Comparison of ENCODE assay signal across 8 cellular contexts in the genomic region with DNA sequence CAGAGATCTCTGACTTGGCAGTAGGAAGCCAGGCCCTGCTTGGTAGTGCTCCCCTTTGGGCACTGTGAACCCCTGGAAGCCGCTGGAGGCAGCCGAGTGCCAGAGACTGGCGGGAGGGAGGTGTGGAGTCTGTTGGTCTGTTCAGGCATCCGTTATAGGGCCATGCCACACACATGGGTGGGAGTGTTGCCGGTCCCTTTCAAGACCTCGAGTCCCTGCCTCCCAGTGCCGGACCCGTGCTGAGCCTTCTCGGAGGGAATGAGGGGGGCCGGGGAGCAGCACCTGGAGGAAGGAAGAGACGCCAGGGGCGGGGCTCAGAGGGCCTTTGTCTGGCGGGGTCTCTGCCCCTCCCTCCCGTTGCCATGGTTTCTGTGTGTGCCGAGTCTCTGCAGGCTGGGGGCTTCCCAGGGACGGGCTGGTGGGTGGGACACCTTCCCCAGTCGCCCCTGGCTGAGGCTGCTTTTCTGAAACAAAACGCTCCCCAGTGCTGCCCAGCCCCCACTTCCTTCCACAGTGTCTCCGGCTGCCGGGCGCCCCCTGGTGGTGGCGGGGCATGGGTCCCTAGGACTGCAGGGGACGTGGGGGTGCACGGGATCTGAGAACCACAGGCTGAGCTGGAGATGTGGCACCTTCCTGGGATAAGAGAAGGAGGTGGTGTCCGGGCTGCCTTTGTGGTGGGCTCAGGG. TPM values are rescaled to one million over a fixed set of nuclear protein-coding genes. Genes with fewer than 3 reads are reported as not detected.
DNase-seq lines count a peak whose midpoint lies in the region; ATAC-seq and TF ChIP-seq lines count a peak whose summit lies in the region.

No MANE protein-coding gene starts in this region.

- peak overlapping the region; percentile 91 for H3K27ac Mint-ChIP-seq in activated CD8-positive, alpha-beta memory T cell treated with anti-CD3 and anti-CD28 coated beads, Interleukin-2, amount 10 ng/mL, durations not matched to agents 7 days and 5 days
- peak overlapping the region; percentile 92 for H3K27ac Mint-ChIP-seq in mesothelial cell of epicardium

- peaks cover 25% of the 10 kb centered on the region for H3K36me3 Mint-ChIP-seq in activated CD8-positive, alpha-beta memory T cell treated with anti-CD3 and anti-CD28 coated beads, Interleukin-2, amount 10 ng/mL, durations not matched to agents 7 days and 5 days
- peaks cover 2% of the 10 kb centered on the region for H3K36me3 Mint-ChIP-seq in mesothelial cell of epicardium

- H3K9me3 ChIP-seq in endocrine pancreas (ENCODE audit: control insufficient read depth, low read length) = no peaks in the 10 kb centered on the region

- ATAC-seq in GM18907 (IDR thresholded peaks at IDR 0.05; ENCODE audit: unreplicated experiment) (peak; percentile 68), HG03280 (IDR thresholded peaks at IDR 0.05; ENCODE audit: unreplicated experiment) (peak; percentile 63)
- peak; percentile 80 for ATAC-seq in activated CD8-positive, alpha-beta memory T cell treated with anti-CD3 and anti-CD28 coated beads, Interleukin-2, amount 10 ng/mL, durations not matched to agents 7 days and 5 days

- H3K27me3 Mint-ChIP-seq in activated CD8-positive, alpha-beta memory T cell treated with anti-CD3 and anti-CD28 coated beads, Interleukin-2, amount 10 ng/mL, durations not matched to agents 7 days and 5 days = no peaks in the 10 kb centered on the region
- no peaks in the 10 kb centered on the region for H3K27me3 Mint-ChIP-seq in mesothelial cell of epicardium (ENCODE audit: low read depth)

- peak overlapping the region; percentile 68 for H3K4me3 Mint-ChIP-seq in activated CD8-positive, alpha-beta memory T cell treated with anti-CD3 and anti-CD28 coated beads, Interleukin-2, amount 10 ng/mL, durations not matched to agents 7 days and 5 days
- peak overlapping the region; percentile 67 for H3K4me3 Mint-ChIP-seq in mesothelial cell of epicardium

- H3K36me3 ChIP-seq in endocrine pancreas (ENCODE audit: control insufficient read depth, insufficient read depth, low read length) = no peaks in the 10 kb centered on the region

- H3K9me3 Mint-ChIP-seq in activated CD8-positive, alpha-beta memory T cell treated with anti-CD3 and anti-CD28 coated beads, Interleukin-2, amount 10 ng/mL, durations not matched to agents 7 days and 5 days (ENCODE audit: low read depth) = no peaks in the 10 kb centered on the region
- H3K9me3 Mint-ChIP-seq in mesothelial cell of epicardium = no peaks in the 10 kb centered on the region

- H3K4me1 Mint-ChIP-seq in activated CD8-positive, alpha-beta memory T cell treated with anti-CD3 and anti-CD28 coated beads, Interleukin-2, amount 10 ng/mL, durations not matched to agents 7 days and 5 days = peaks cover 76% of the 10 kb centered on the region
- H3K4me1 Mint-ChIP-seq in mesothelial cell of epicardium = peaks cover 32% of the 10 kb centered on the region

- H3K4me1 ChIP-seq in endocrine pancreas (ENCODE audit: control insufficient read depth, insufficient read depth, low read length) = no peaks in the 10 kb centered on the region

- DNase-seq in AG10803 (ENCODE audit: low read depth) (peak; percentile 80), NK-92 (lab: John Stamatoyannopoulos, UW; ENCODE audit: unreplicated experiment) (peak; percentile 68), mesothelial cell of epicardium (ENCODE audit: low spot score in 2 of 2, unreplicated experiment in 2 of 2) (peak; percentile 95 to 98)
- peak; percentile 96 for DNase-seq in activated CD8-positive, alpha-beta memory T cell treated with anti-CD3 and anti-CD28 coated beads, Interleukin-2, amount 10 ng/mL, durations not matched to agents 7 days and 5 days
- DNase-seq in stimulated activated CD8-positive, alpha-beta memory T cell treated with anti-CD3 and anti-CD28 coated beads, Interleukin-15, amount 100 ng/mL, for 24 hours (ENCODE audit: low read depth) = peak; percentile 96

- peak overlapping the region; percentile 54 for H3K9ac ChIP-seq in endocrine pancreas (ENCODE audit: control insufficient read depth, insufficient read depth, low read length)

- H3K4me3 ChIP-seq in AG10803 (ENCODE audit: low read length) = peak overlapping the region; percentile 50
- H3K4me3 ChIP-seq in endocrine pancreas (ENCODE audit: control insufficient read depth, insufficient read depth, low read length) = no peak overlapping the region

- CTCF ChIA-PET in activated CD8-positive, alpha-beta memory T cell treated with anti-CD3 and anti-CD28 coated beads, Interleukin-2, amount 10 ng/mL, durations not matched to agents 7 days and 5 days (lab: Charles Lee) = interaction anchor here (0.6 to 11.4 kb wide), 32 partner anchors 10 to 444 kb away, joined by 3 to 231 read pairs (median 6); a partner anchor contains a TSS

- peak; percentile 86 for TF ChIP-seq CTCF in AG10803 (conservative IDR thresholded peaks at IDR 0.05; ENCODE audit: low read length)
- TF ChIP-seq CTCF in mesothelial cell of epicardium (IDR thresholded peaks at IDR 0.05; ENCODE audit: unreplicated experiment) = peak; percentile 99

- no peaks in the 10 kb centered on the region for H3K27me3 ChIP-seq in endocrine pancreas (ENCODE audit: control insufficient read depth, insufficient read depth, low read length)

RNA-seq across cellular contexts. Expression of a gene that starts 10.0 kb away (rescaled TPM):
- total RNA-seq in activated CD8-positive, alpha-beta memory T cell treated with anti-CD3 and anti-CD28 coated beads, Interleukin-2, amount 10 ng/mL, durations not matched to agents 7 days and 5 days = 100 to 1,000 TPM; 450 to 509 TPM
- 155 to 159 TPM (median 156 TPM) in 3 replicates for total RNA-seq in mesothelial cell of epicardium

RNA-seq across cellular contexts. Expression of a gene that starts 23.0 kb away (rescaled TPM):
- under 1 TPM; 0.16 to 0.70 TPM for total RNA-seq in activated CD8-positive, alpha-beta memory T cell treated with anti-CD3 and anti-CD28 coated beads, Interleukin-2, amount 10 ng/mL, durations not matched to agents 7 days and 5 days
- 166 to 179 TPM (median 177 TPM) in 3 replicates for total RNA-seq in mesothelial cell of epicardium

RNA-seq across cellular contexts. Expression of a gene that starts 32.9 kb away (rescaled TPM):
- not detected for total RNA-seq in activated CD8-positive, alpha-beta memory T cell treated with anti-CD3 and anti-CD28 coated beads, Interleukin-2, amount 10 ng/mL, durations not matched to agents 7 days and 5 days
- 0.38 to 0.51 TPM (median 0.50 TPM) in 3 replicates for total RNA-seq in mesothelial cell of epicardium

RNA-seq across cellular contexts. Expression of a gene that starts 40.9 kb away (rescaled TPM):
- not detected for total RNA-seq in activated CD8-positive, alpha-beta memory T cell treated with anti-CD3 and anti-CD28 coated beads, Interleukin-2, amount 10 ng/mL, durations not matched to agents 7 days and 5 days
- total RNA-seq in mesothelial cell of epicardium = 0.84 to 2.5 TPM (median 1.8 TPM) in 3 replicates

RNA-seq across cellular contexts. Expression of a gene that starts 46.3 kb away (rescaled TPM):
- 100 to 1,000 TPM in 1 of 2 experiments, 10 to 100 TPM in 1; 74.8 to 103 TPM for total RNA-seq in activated CD8-positive, alpha-beta memory T cell treated with anti-CD3 and anti-CD28 coated beads, Interleukin-2, amount 10 ng/mL, durations not matched to agents 7 days and 5 days
- 40.2 to 47.3 TPM (median 46.9 TPM) in 3 replicates for total RNA-seq in mesothelial cell of epicardium

Comparison
In these comparisons a context has a peak if more than half of its experiments do, and no peak if none do; other contexts are left out.
1. RNA of a gene that starts 23.0 kb away (total RNA-seq): 166 to 179 TPM in mesothelial cell of epicardium; 0.16 to 0.70 TPM in activated CD8-positive, alpha-beta memory T cell treated with anti-CD3 and anti-CD28 coated beads, Interleukin-2, amount 10 ng/mL, durations not matched to agents 7 days and 5 days; every median in the first group is over 10 times any median in the second.
2. Peak in every context shown above with its lines, with median percentiles within 50 percentile points of each other: DNase-seq and ATAC-seq.